In the genomic region with DNA sequence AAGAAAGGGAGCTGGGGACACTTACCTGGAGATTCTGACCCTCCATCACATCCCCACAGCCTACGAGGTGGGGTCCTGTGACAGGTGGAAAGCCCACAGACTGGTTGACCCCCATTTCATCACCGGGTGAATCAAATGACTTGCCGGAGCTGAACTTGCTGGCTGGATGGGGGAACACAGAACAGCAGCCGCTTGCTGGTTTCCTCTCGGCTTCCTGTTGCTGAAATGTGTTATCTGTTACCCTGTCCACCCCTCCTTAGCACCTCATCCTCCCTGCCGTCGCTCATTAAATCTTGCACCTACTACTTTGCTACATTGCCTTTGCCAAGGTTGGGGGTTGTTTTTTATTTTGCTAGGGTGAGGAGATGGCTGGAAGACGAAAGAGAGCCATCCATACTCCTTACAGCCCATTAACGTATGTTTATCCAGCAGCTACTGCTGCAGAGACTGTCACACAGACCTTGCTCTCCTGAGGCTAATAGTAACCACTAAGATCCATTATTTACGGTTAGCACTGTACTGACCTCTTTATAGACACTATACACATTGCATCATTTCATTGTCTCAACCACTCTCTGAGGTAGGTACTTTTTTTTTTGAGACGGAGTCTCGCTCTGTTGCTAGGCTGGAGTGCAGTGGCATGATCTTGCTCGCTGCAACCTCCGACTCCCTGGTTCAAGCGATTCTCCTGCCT, we compare ENCODE assay signal across 9 cellular contexts. TPM values are rescaled to one million over a fixed set of nuclear protein-coding genes. Genes with fewer than 3 reads are reported as not detected.
DNase-seq lines count a peak whose midpoint lies in the region; ATAC-seq and TF ChIP-seq lines count a peak whose summit lies in the region.
"Had no signal": no experiment of that assay in that cellular context is flagged by ENCODE, and none has a peak within 500 bp of the region (broad histone marks: within the 10 kb centered on the region; RNA-seq: fewer than 3 reads in every experiment).

No MANE protein-coding gene starts in this region.

- H3K4me3 Mint-ChIP-seq in MCF 10A (ENCODE audit: unreplicated experiment) (no peak overlapping the region), nephron progenitor cell (no peak overlapping the region)

- in situ Hi-C loops in KBM-7 (cut with MboI; ENCODE audit: low pct_unique_long_range_greater_than_20kb, low sequenced_read_pairs), result loop anchor here (10.0 kb wide), 1 partner anchor 96 kb away; no protein-coding TSS in a partner anchor

- intact Hi-C loops in MCF 10A (cut with micrococcal nuclease), result no loop called here

- DNase-seq in KBM-7 (peak; percentile 77), MCF 10A (ENCODE audit: unreplicated experiment) (no peak), nephron progenitor cell (no peak), NK-92 (lab: John Stamatoyannopoulos, UW; ENCODE audit: unreplicated experiment) (no peak)
- DNase-seq in activated CD4-positive, alpha-beta T cell treated with anti-CD3 and anti-CD28 coated beads, Interleukin-2, amount 50 U/mL, for 48 hours, result peak; percentile 36 to 48
- DNase-seq in effector CD4-positive, alpha-beta T cell, result peak; percentile 16
- DNase-seq in stimulated activated CD8-positive, alpha-beta memory T cell treated with anti-CD3 and anti-CD28 coated beads, Interleukin-12 subunit alpha, Interleukin-12 subunit beta, amount 100 ng/mL, for 4 hours (ENCODE audit: low read depth), result peak; percentile 17
- DNase-seq: NCI-H2081 treated with DMSO at 0.1 percent for 48 hours had no signal

- no TSS peak for BruUV-seq in MCF 10A (replicated peaks; lab: Mats Ljungman, UMichigan)

- CTCF ChIA-PET in MCF 10A (lab: Yijun Ruan, JAX), result interaction anchor here (2.4 kb wide), 1 partner anchor 95 kb away, joined by 7 read pairs; no protein-coding TSS in a partner anchor

- TF ChIP-seq CTCF in MCF 10A (IDR thresholded peaks at IDR 0.05; ENCODE audit: unreplicated experiment) (no peak), nephron progenitor cell (IDR thresholded peaks at IDR 0.05) (no peak)

- H3K36me3 Mint-ChIP-seq in MCF 10A (ENCODE audit: insufficient read depth, unreplicated experiment) (peaks cover 32% of the 10 kb centered on the region), nephron progenitor cell (ENCODE audit: low read depth) (peaks cover 13% of the 10 kb centered on the region)

- peaks cover 4% of the 10 kb centered on the region for H3K4me1 Mint-ChIP-seq in MCF 10A (ENCODE audit: insufficient read depth, unreplicated experiment)
- peaks cover 38% of the 10 kb centered on the region for H3K4me1 Mint-ChIP-seq in nephron progenitor cell

- no peak overlapping the region for H3K27ac Mint-ChIP-seq in MCF 10A (ENCODE audit: low read depth, unreplicated experiment)
- H3K27ac Mint-ChIP-seq in nephron progenitor cell, result no peak overlapping the region

- ATAC-seq in HG02938 (IDR thresholded peaks at IDR 0.05; ENCODE audit: unreplicated experiment), result no peak

- no peaks in the 10 kb centered on the region for H3K9me3 Mint-ChIP-seq in MCF 10A (ENCODE audit: unreplicated experiment)
- H3K9me3 Mint-ChIP-seq in nephron progenitor cell, result no peaks in the 10 kb centered on the region

- POLR2A ChIA-PET in MCF 10A (lab: Yijun Ruan, JAX), result interaction anchor here (1.2 kb wide), 1 partner anchor 12 kb away, joined by 3 read pairs; no protein-coding TSS in a partner anchor

- H3K27me3 Mint-ChIP-seq in MCF 10A (ENCODE audit: insufficient read depth, unreplicated experiment), result no peaks in the 10 kb centered on the region
- no peaks in the 10 kb centered on the region for H3K27me3 Mint-ChIP-seq in nephron progenitor cell (ENCODE audit: low read depth, poor library complexity)

RNA-seq across cellular contexts. Expression of gene PAFAH2, which starts 7.0 kb away (rescaled TPM):
- 12.8 and 22.3 TPM in 2 replicates for total RNA-seq in MCF 10A (2022)

RNA-seq across cellular contexts. Expression of gene EXTL1, which starts 30.7 kb away (rescaled TPM):
- total RNA-seq in MCF 10A (2022), result not detected in 2 replicates

RNA-seq across cellular contexts. Expression of gene SLC30A2, which starts 55.1 kb away (rescaled TPM):
- total RNA-seq in MCF 10A (2022), result not detected in 2 replicates

Comparison
In these comparisons a context has a peak if more than half of its experiments do, and no peak if none do; other contexts are left out.
1. DNase-seq: peak in KBM-7 (single experiment), activated CD4-positive, alpha-beta T cell treated with anti-CD3 and anti-CD28 coated beads, Interleukin-2, amount 50 U/mL, for 48 hours (2 of 2), effector CD4-positive, alpha-beta T cell (single experiment) and stimulated activated CD8-positive, alpha-beta memory T cell treated with anti-CD3 and anti-CD28 coated beads, Interleukin-12 subunit alpha, Interleukin-12 subunit beta, amount 100 ng/mL, for 4 hours (single experiment); none in MCF 10A (single experiment), nephron progenitor cell (single experiment) and NK-92 (single experiment).